In the genomic region with DNA sequence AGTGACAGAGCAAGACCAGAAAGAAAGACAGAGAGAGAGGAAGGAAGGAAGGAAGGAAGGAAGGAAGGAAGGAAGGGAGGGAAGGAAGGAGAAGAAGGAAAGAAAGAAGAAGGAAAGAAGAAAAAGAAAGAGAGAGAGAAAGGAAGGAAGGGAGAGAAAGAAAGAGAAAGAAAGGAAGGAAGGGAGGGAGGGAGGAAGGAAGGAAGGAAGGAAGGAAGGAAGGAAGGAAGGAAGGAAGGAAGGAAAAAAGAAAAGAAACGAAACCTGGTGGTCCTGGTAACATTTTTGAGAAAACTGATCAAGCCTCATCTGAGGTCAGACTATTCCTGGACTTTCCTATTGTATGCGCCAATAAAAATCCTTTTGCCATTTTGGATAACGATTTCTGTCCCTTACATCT, we compare ENCODE assay signal across 17 cellular contexts. TPM values are rescaled to one million over a fixed set of nuclear protein-coding genes. Genes with fewer than 3 reads are reported as not detected.
DNase-seq lines count a peak whose midpoint lies in the region; ATAC-seq, FAIRE-seq and TF ChIP-seq lines count a peak whose summit lies in the region.
"Had no signal": no experiment of that assay in that cellular context is flagged by ENCODE, and none has a peak within 500 bp of the region (broad histone marks: within the 10 kb centered on the region; RNA-seq: fewer than 3 reads in every experiment).

No MANE protein-coding gene starts in this region.

- H3K36me3 ChIP-seq in HepG2 (replicated peaks in 1 of 2; ENCODE audit: control insufficient read depth in 1 of 2, insufficient read depth in 2 of 2, low read length in 2 of 2) (no peaks in the 10 kb centered on the region), right lobe of liver (no peaks in the 10 kb centered on the region)
- H3K36me3 ChIP-seq: BLaER1 treated with 17β-estradiol and CSF1 and Interleukin-3, amounts not matched to agents 10 nM and 100 nM had no signal

- TF ChIP-seq EP300 in HepG2 (IDR thresholded peaks at IDR 0.05; ENCODE audit: low read depth in 2 of 2, low read length in 2 of 2): no peak
- no peak for TF ChIP-seq EP300 in HepG2 (CRISPR knock-in tag; IDR thresholded peaks at IDR 0.05; ENCODE audit: borderline replicate concordance)

- BruUV-seq in HepG2 (replicated peaks; lab: Mats Ljungman, UMichigan): no TSS peak

- H2AFZ ChIP-seq in HepG2 (ENCODE audit: low read length): no peak overlapping the region

- POLR2A ChIA-PET in HepG2 (lab: Yijun Ruan, JAX): no interaction called here

- no peak overlapping the region for H3K9ac ChIP-seq in HepG2 (ENCODE audit: insufficient read depth, low read depth, low read length)
- H3K9ac ChIP-seq: BLaER1 treated with 17β-estradiol and CSF1 and Interleukin-3, amounts not matched to agents 10 nM and 100 nM had no signal

- H3K36me3 Mint-ChIP-seq in endothelial cell (ENCODE audit: low read depth, unreplicated experiment): no peaks in the 10 kb centered on the region
- H3K36me3 Mint-ChIP-seq in nephron progenitor cell (ENCODE audit: low read depth): no peaks in the 10 kb centered on the region
- H3K36me3 Mint-ChIP-seq: CD8-positive, alpha-beta T cell had no signal

- CTCF ChIA-PET in HepG2 (lab: Yijun Ruan, JAX; ENCODE audit: low intra/inter-chr PET ratio, low total read pairs): no interaction called here

- FAIRE-seq in HepG2 (lab: Jason Lieb, UNC): no peak
- FAIRE-seq: H1, HTR-8/SVneo had no signal

- intact Hi-C loops in HepG2 (cut with micrococcal nuclease; ENCODE audit: unreplicated experiment): no loop called here
- intact Hi-C loops in right lobe of liver (cut with DNase I): loop anchor here in 1 of 2 donors (10.0 kb wide), 1 partner anchor 307 kb away; no protein-coding TSS in a partner anchor

- ATAC-seq in HepG2 (no peak), right lobe of liver (no peak), GM21723 (IDR thresholded peaks at IDR 0.05; ENCODE audit: unreplicated experiment) (no peak), GM19452 (IDR thresholded peaks at IDR 0.05; ENCODE audit: unreplicated experiment) (no peak)
- ATAC-seq: CD8-positive, alpha-beta T cell had no signal

- no peak overlapping the region for H3K27ac ChIP-seq in HepG2 (ENCODE audit: extremely low read length, insufficient read depth, low read length)
- H3K27ac ChIP-seq in right lobe of liver: no peak overlapping the region
- H3K27ac ChIP-seq: BLaER1 treated with 17β-estradiol and CSF1 and Interleukin-3, amounts not matched to agents 10 nM and 100 nM had no signal

- H3K27me3 Mint-ChIP-seq in endothelial cell (ENCODE audit: unreplicated experiment) (peaks cover 5% of the 10 kb centered on the region), nephron progenitor cell (ENCODE audit: low read depth, poor library complexity) (peaks cover 20% of the 10 kb centered on the region)

- H3K9me3 Mint-ChIP-seq in endothelial cell (ENCODE audit: unreplicated experiment): no peaks in the 10 kb centered on the region
- no peaks in the 10 kb centered on the region for H3K9me3 Mint-ChIP-seq in nephron progenitor cell
- H3K9me3 Mint-ChIP-seq: CD8-positive, alpha-beta T cell; H9 had no signal

- H4K20me1 ChIP-seq in HepG2 (ENCODE audit: insufficient read depth, low read length): no peaks in the 10 kb centered on the region
- H4K20me1 ChIP-seq: BLaER1 treated with 17β-estradiol and CSF1 and Interleukin-3, amounts not matched to agents 10 nM and 100 nM had no signal

- H3K4me1 ChIP-seq in HepG2 (ENCODE audit: insufficient read depth, low read length): peaks cover 53% of the 10 kb centered on the region
- no peaks in the 10 kb centered on the region for H3K4me1 ChIP-seq in right lobe of liver

- in situ Hi-C loops in HepG2 (cut with HindIII; ENCODE audit: extremely low pct_ligation_motif_present, low pct_unique_long_range_greater_than_20kb): no loop called here

- TF ChIP-seq POLR2A in HepG2 (IDR thresholded peaks at IDR 0.05; ENCODE audit: insufficient read depth in 1 of 2, low read depth in 2 of 2, low read length in 2 of 2) (no peak), right lobe of liver (IDR thresholded peaks at IDR 0.05) (no peak)

- WGBS in HepG2 (ENCODE audit: low lambda C conversion rate): 53% methylated on average over 3 of the region's 3 CpGs
- 61% methylated on average over 3 of the region's 3 CpGs for WGBS in right lobe of liver (ENCODE audit: insufficient coverage, low coverage, low lambda C conversion rate, missing lambda C conversion rate)

- no peak overlapping the region for H3K4me3 Mint-ChIP-seq in endothelial cell (ENCODE audit: unreplicated experiment)
- no peak overlapping the region for H3K4me3 Mint-ChIP-seq in nephron progenitor cell
- H3K4me3 Mint-ChIP-seq: B cell; CD8-positive, alpha-beta T cell; H9 had no signal

- H3K4me2 ChIP-seq in HepG2 (ENCODE audit: low read depth, low read length): no peak overlapping the region

- peak overlapping the region; percentile 70 for H3K27ac Mint-ChIP-seq in endothelial cell (ENCODE audit: unreplicated experiment)
- peak overlapping the region; percentile 20 for H3K27ac Mint-ChIP-seq in nephron progenitor cell
- H3K27ac Mint-ChIP-seq: B cell; CD8-positive, alpha-beta T cell had no signal

- TF ChIP-seq CTCF in HepG2 (CRISPR knock-in tag; IDR thresholded peaks at IDR 0.05): no peak
- TF ChIP-seq CTCF in right lobe of liver (IDR thresholded peaks at IDR 0.05): no peak
- TF ChIP-seq CTCF in endothelial cell (IDR thresholded peaks at IDR 0.05; ENCODE audit: unreplicated experiment): no peak
- no peak for TF ChIP-seq CTCF in nephron progenitor cell (IDR thresholded peaks at IDR 0.05)

- peaks cover 35% of the 10 kb centered on the region for H3K4me1 Mint-ChIP-seq in endothelial cell (ENCODE audit: unreplicated experiment)
- peaks cover 18% of the 10 kb centered on the region for H3K4me1 Mint-ChIP-seq in nephron progenitor cell

- H3K4me3 ChIP-seq in HepG2 (replicated peaks in 1 of 3; ENCODE audit: insufficient read depth in 1 of 3, low read depth in 2 of 3, low read length in 3 of 3) (no peak overlapping the region), right lobe of liver (no peak overlapping the region)
- H3K4me3 ChIP-seq: BLaER1 treated with 17β-estradiol and CSF1 and Interleukin-3, amounts not matched to agents 10 nM and 100 nM had no signal

- H3K9me3 ChIP-seq in HepG2 (ENCODE audit: low read length) (no peaks in the 10 kb centered on the region), right lobe of liver (no peaks in the 10 kb centered on the region)
- H3K9me3 ChIP-seq: BLaER1 treated with 17β-estradiol and CSF1 and Interleukin-3, amounts not matched to agents 10 nM and 100 nM had no signal

- DNase-seq in HepG2 (ENCODE audit: low spot score): no peak
- DNase-seq in right lobe of liver: no peak
- no peak for DNase-seq in endothelial cell (ENCODE audit: low spot score)
- DNase-seq in nephron progenitor cell: no peak
- DNase-seq in NCI-H1694 (lab: John Stamatoyannopoulos, UW): no peak
- DNase-seq: 8988T; Calu3; CD8-positive, alpha-beta T cell; DMS79 treated with DMSO at 0.1 percent for 48 hours; GF-D8; H9 had no signal

- TF ChIP-seq RAD21 in HepG2 (CRISPR knock-in tag; IDR thresholded peaks at IDR 0.05): no peak

- H3K27me3 ChIP-seq in HepG2 (ENCODE audit: control insufficient read depth in 1 of 2, insufficient read depth in 2 of 2, low read length in 2 of 2): peaks cover 0 to 12% of the 10 kb centered on the region in 2 experiments; a peak in 1 of 5 replicates
- no peaks in the 10 kb centered on the region for H3K27me3 ChIP-seq in right lobe of liver
- H3K27me3 ChIP-seq: BLaER1 treated with 17β-estradiol and CSF1 and Interleukin-3, amounts not matched to agents 10 nM and 100 nM had no signal

- no peaks in the 10 kb centered on the region for H3K79me2 ChIP-seq in HepG2 (ENCODE audit: insufficient read depth, low read length)

TF ChIP-seq in HepG2, 621 proteins besides CTCF, POLR2A, EP300 and RAD21 (continues in another document):
- TF ChIP-seq, protein P1, sequence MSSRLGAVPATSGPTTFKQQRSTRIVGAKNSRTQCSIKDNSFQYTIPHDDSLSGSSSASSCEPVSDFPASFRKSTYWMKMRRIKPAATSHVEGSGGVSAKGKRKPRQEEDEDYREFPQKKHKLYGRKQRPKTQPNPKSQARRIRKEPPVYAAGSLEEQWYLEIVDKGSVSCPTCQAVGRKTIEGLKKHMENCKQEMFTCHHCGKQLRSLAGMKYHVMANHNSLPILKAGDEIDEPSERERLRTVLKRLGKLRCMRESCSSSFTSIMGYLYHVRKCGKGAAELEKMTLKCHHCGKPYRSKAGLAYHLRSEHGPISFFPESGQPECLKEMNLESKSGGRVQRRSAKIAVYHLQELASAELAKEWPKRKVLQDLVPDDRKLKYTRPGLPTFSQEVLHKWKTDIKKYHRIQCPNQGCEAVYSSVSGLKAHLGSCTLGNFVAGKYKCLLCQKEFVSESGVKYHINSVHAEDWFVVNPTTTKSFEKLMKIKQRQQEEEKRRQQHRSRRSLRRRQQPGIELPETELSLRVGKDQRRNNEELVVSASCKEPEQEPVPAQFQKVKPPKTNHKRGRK (CRISPR knock-in tag; IDR thresholded peaks at IDR 0.05): 0 out of 2 replicates have a peak, but pooled peaks have one; percentile 77
- TF ChIP-seq ATF7-NPFF (CRISPR knock-in tag; IDR thresholded peaks at IDR 0.05; ENCODE audit: low read depth): no peak

RNA-seq across cellular contexts. Expression of gene CTTNBP2NL, which starts 8.2 kb away (rescaled TPM):
- total RNA-seq in HepG2 (2016; rRNA removed; fragmentation: Illumina TruSeq; extraction: Trizol): 4.1 and 6.1 TPM in 2 replicates
- 0.79 and 1.0 TPM in 2 replicates for total RNA-seq in HepG2 (2016; cell fraction: cytosol; rRNA removed; fragmentation: Illumina TruSeq; extraction: Trizol; ENCODE audit: low read depth)
- 3.9 and 7.0 TPM in 2 replicates for total RNA-seq in HepG2 (2016; cell fraction: insoluble cytoplasmic fraction; rRNA removed; fragmentation: Illumina TruSeq; extraction: Trizol)
- 2.7 and 3.0 TPM in 2 replicates for total RNA-seq in HepG2 (2016; cell fraction: membrane; rRNA removed; fragmentation: Illumina TruSeq; extraction: Trizol)
- total RNA-seq in HepG2 (2016; cell fraction: nucleus; rRNA removed; fragmentation: Illumina TruSeq; extraction: Trizol): 3.4 and 3.8 TPM in 2 replicates
- 2.1 and 3.0 TPM in 2 replicates for polyA plus RNA-seq in HepG2 (2011; rRNA removed)
- 1.1 and 2.2 TPM in 2 replicates for polyA plus RNA-seq in HepG2 (2011; cell fraction: cytosol; rRNA removed)
- 3.2 and 3.8 TPM in 2 replicates for polyA plus RNA-seq in HepG2 (2011; cell fraction: nucleus; rRNA removed)
- 3.3 and 3.8 TPM in 2 replicates for polyA plus RNA-seq in HepG2 (2012)
- 0.33 and 0.38 TPM in 2 replicates for polyA plus RNA-seq in HepG2 (2016; cell fraction: cytosol; fragmentation: Illumina TruSeq; extraction: Trizol; ENCODE audit: low read depth)
- 4.1 and 4.2 TPM in 2 replicates for polyA plus RNA-seq in HepG2 (2016; cell fraction: insoluble cytoplasmic fraction; fragmentation: Illumina TruSeq; extraction: Trizol; ENCODE audit: low read depth)
- 0.71 and 0.99 TPM in 2 replicates for polyA plus RNA-seq in HepG2 (2016; cell fraction: membrane; fragmentation: Illumina TruSeq; extraction: Trizol; ENCODE audit: low read depth)
- polyA plus RNA-seq in HepG2 (2016; cell fraction: nucleus; fragmentation: Illumina TruSeq; extraction: Trizol; ENCODE audit: insufficient read depth, low read depth): 2.9 and 4.9 TPM in 2 replicates
- polyA minus RNA-seq in HepG2 (2011; rRNA and poly(A)+ RNA removed; ENCODE audit: low replicate concordance): 6.0 and 23.5 TPM in 2 replicates
- polyA minus RNA-seq in HepG2 (2011; cell fraction: cytosol; rRNA and poly(A)+ RNA removed): 2.5 and 3.6 TPM in 2 replicates
- 17.0 and 19.6 TPM in 2 replicates for polyA minus RNA-seq in HepG2 (2011; cell fraction: nucleus; rRNA and poly(A)+ RNA removed)
- total RNA-seq in right lobe of liver: 1 to 10 TPM; 3.5 to 8.1 (median 4.8) TPM
- total RNA-seq in endothelial cell (ENCODE audit: unreplicated experiment): 84.0 TPM
- total RNA-seq: CD8-positive, alpha-beta T cell had no signal
